1 cellular context compared by ENCODE assay signal in genomic region chr9:128163523-128164331, GRCh38.
TF ChIP-seq lines count a peak whose summit lies in the region.

No MANE protein-coding gene starts in this region.

TF ChIP-seq in K562, 482 proteins besides CTCF, POLR2A, EP300 and RAD21 (continued from another document and continues in another):
- TF ChIP-seq ZNF592 (IDR thresholded peaks at IDR 0.05) (no peak), ZSCAN32 (CRISPR knock-in tag; IDR thresholded peaks at IDR 0.05) (no peak), SUPT5H (IDR thresholded peaks at IDR 0.05) (peak; percentile 43), TRIM24 (IDR thresholded peaks at IDR 0.05) (no peak), NCOR1 (IDR thresholded peaks at IDR 0.05) (no peak), SETDB1 (IDR thresholded peaks at IDR 0.05; ENCODE audit: low read length) (no peak), ZBTB26 (CRISPR knock-in tag; IDR thresholded peaks at IDR 0.05) (0 out of 2 replicates have a peak, but pooled peaks have one; percentile 5), ZNF512 (tag; IDR thresholded peaks at IDR 0.05) (no peak), NR3C1 (CRISPR knock-in tag; IDR thresholded peaks at IDR 0.05) (no peak), THRAP3 (IDR thresholded peaks at IDR 0.05; ENCODE audit: borderline replicate concordance) (no peak), PBX2 (CRISPR knock-in tag; IDR thresholded peaks at IDR 0.05; ENCODE audit: low read depth) (no peak), PBX2 (tag; conservative IDR thresholded peaks at IDR 0.05; ENCODE audit: low read depth) (no peak), ZNF274 (IDR thresholded peaks at IDR 0.05; ENCODE audit: borderline replicate concordance, low read depth, low read length) (no peak), CBX3 (IDR thresholded peaks at IDR 0.05; ENCODE audit: borderline replicate concordance in 1 of 2, low read length in 2 of 2) (no peak), SRF (CRISPR knock-in tag; IDR thresholded peaks at IDR 0.05) (no peak), ZFP36 (IDR thresholded peaks at IDR 0.05; ENCODE audit: low read depth, low read length, partially characterized antibody) (peak; percentile 90), ZNF785 (CRISPR knock-in tag; IDR thresholded peaks at IDR 0.05) (no peak), ZBTB43 (CRISPR knock-in tag; IDR thresholded peaks at IDR 0.05) (no peak), ZNF431 (CRISPR knock-in tag; IDR thresholded peaks at IDR 0.05) (no peak), POLR2AphosphoS5 (IDR thresholded peaks at IDR 0.05; ENCODE audit: control insufficient read depth, insufficient read depth, low read depth, low read length) (peak; percentile 35), ESRRB (CRISPR knock-in tag; IDR thresholded peaks at IDR 0.05; ENCODE audit: borderline replicate concordance) (no peak), SIN3A (IDR thresholded peaks at IDR 0.05; ENCODE audit: borderline replicate concordance in 2 of 2, control insufficient read depth in 1 of 2, low read depth in 2 of 2, low read length in 2 of 2) (no peak), SLC30A9 (CRISPR knock-in tag; IDR thresholded peaks at IDR 0.05) (no peak), POLR2G (IDR thresholded peaks at IDR 0.05; ENCODE audit: low read depth, low read length) (peak; percentile 69), HMBOX1 (IDR thresholded peaks at IDR 0.05) (no peak), ZBTB34 (CRISPR knock-in tag; IDR thresholded peaks at IDR 0.05) (no peak), SMARCA4 (IDR thresholded peaks at IDR 0.05) (no peak), TAF9B (IDR thresholded peaks at IDR 0.05; ENCODE audit: partially characterized antibody) (no peak), PATZ1 (CRISPR knock-in tag; IDR thresholded peaks at IDR 0.05; ENCODE audit: borderline replicate concordance) (no peak), FOS (IDR thresholded peaks at IDR 0.05; ENCODE audit: extremely low read depth, insufficient read length) (no peak), BMI1 (IDR thresholded peaks at IDR 0.05; ENCODE audit: low read length) (no peak), RREB1 (CRISPR knock-in tag; IDR thresholded peaks at IDR 0.05) (no peak), THAP7 (CRISPR knock-in tag; IDR thresholded peaks at IDR 0.05) (no peak)
